ENCODE assay signal across 6 cellular contexts in genomic region chrX:142686206-142686605, GRCh38.
"Had no signal": no experiment of that assay in that cellular context is flagged by ENCODE, and none has a peak within 500 bp of the region (broad histone marks: within the 10 kb centered on the region; RNA-seq: fewer than 3 reads in every experiment).

No MANE protein-coding gene starts in this region.

- H3K4me3 Mint-ChIP-seq: GM23338, H9, IgD-negative memory B cell had no signal

- H2AFZ ChIP-seq: GM23338 had no signal

- H3K27ac ChIP-seq: HL-60 had no signal

- H3K36me3 Mint-ChIP-seq: IgD-negative memory B cell had no signal

- H3K27ac Mint-ChIP-seq: GM23338, H9, IgD-negative memory B cell had no signal

- H3K4me1 Mint-ChIP-seq: IgD-negative memory B cell had no signal

- H3K4me2 ChIP-seq: GM23338 had no signal

- ATAC-seq: GM23338, HepG2 had no signal

- DNase-seq: H9, HCEC 1CT had no signal

- H3K4me3 ChIP-seq: GM23338 had no signal

- H3K9me3 Mint-ChIP-seq: GM23338 had no signal

- H3K27me3 Mint-ChIP-seq: IgD-negative memory B cell had no signal
